Comparison of ENCODE assay signal across 6 cellular contexts in the genomic region with DNA sequence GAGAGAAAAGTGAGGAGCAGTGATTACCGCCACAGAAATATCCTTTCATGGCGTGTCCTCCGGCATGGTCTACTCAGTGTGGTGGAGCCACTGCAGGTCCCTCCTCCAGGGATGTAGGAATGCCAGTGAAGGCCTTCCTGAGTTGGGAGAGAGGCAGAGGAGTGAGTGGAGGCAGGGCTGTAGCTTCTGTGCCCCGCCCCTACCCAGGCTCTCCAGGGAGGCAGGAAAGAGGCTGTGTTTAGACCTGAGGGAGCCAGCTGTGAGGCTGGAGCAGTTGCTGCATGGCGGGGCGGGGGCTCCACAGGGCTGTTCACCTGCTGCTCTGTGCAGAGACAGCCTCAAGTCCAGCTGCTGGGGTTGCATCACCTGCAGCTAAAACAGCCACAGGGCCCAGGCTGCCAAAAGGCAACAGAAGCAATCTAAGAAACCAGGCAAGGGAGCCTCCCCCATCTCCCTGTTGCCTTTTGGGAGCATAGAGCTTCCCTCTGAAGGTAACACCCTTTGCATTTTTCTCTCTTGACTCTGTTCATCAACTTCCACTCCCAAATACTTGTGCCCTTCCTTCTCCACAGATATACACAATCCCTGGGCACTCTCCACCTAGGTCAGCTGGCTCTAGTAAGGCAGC. TPM values are rescaled to one million over a fixed set of nuclear protein-coding genes. Genes with fewer than 3 reads are reported as not detected.
DNase-seq lines count a peak whose midpoint lies in the region; TF ChIP-seq lines count a peak whose summit lies in the region.

No MANE protein-coding gene starts in this region.

- DNase-seq in ACHN (peak; percentile 50), NB4 (ENCODE audit: low read depth) (peak; percentile 59), endodermal cell (peak; percentile 95), NCI-H1694 treated with DMSO at 0.1 percent for 48 hours (lab: John Stamatoyannopoulos, UW) (no peak)
- no peak for DNase-seq in stimulated activated CD4-positive, alpha-beta T cell treated with anti-CD3 and anti-CD28 coated beads, Interleukin-15, amount 100 ng/mL, for 24 hours
- no peak for DNase-seq in stimulated activated CD4-positive, alpha-beta T cell treated with anti-CD3 and anti-CD28 coated beads, Interleukin-12 subunit alpha, Interleukin-12 subunit beta, amount 100 ng/mL, for 4 hours

- H3K9ac ChIP-seq in endodermal cell (ENCODE audit: extremely low read depth, low read length, poor library complexity, severe bottlenecking): no peak overlapping the region

- H3K4me3 Mint-ChIP-seq in endodermal cell: peak overlapping the region; percentile 6

- H3K36me3 ChIP-seq in endodermal cell (ENCODE audit: control insufficient read depth, insufficient read depth, low read length): no peaks in the 10 kb centered on the region

- H3K9me3 Mint-ChIP-seq in endodermal cell: no peaks in the 10 kb centered on the region

- H3K27ac ChIP-seq in endodermal cell (ENCODE audit: low read depth, low read length): peak overlapping the region; percentile 24

- H3K27ac Mint-ChIP-seq in endodermal cell: peak overlapping the region; percentile 69

- H3K4me3 ChIP-seq in NB4 (ENCODE audit: low read depth, low read length) (no peak overlapping the region), endodermal cell (ENCODE audit: low read length) (no peak overlapping the region)

- no peaks in the 10 kb centered on the region for H3K36me3 Mint-ChIP-seq in endodermal cell (ENCODE audit: low read depth)

- peaks cover 39% of the 10 kb centered on the region for H3K4me1 Mint-ChIP-seq in endodermal cell

- WGBS in endodermal cell (ENCODE audit: insufficient coverage in 1 of 2, insufficient read length in 1 of 2), 2 experiments: 41 to 54% methylated on average over 5 to 6 of the region's 6 CpGs

- H3K27me3 Mint-ChIP-seq in endodermal cell (ENCODE audit: insufficient read depth): no peaks in the 10 kb centered on the region

- TF ChIP-seq CTCF in NB4 (IDR thresholded peaks at IDR 0.05; ENCODE audit: low read depth, low read length) (no peak), endodermal cell (conservative IDR thresholded peaks at IDR 0.05) (no peak)

- H3K4me1 ChIP-seq in endodermal cell (ENCODE audit: control insufficient read depth, insufficient read depth, low read length): peaks cover 12% of the 10 kb centered on the region

- TF ChIP-seq POLR2A in NB4 (IDR thresholded peaks at IDR 0.05; ENCODE audit: extremely low read depth, insufficient read length): no peak

- H3K27me3 ChIP-seq in endodermal cell (ENCODE audit: control insufficient read depth, insufficient read depth, low read length, poor library complexity, severe bottlenecking): no peaks in the 10 kb centered on the region

- in situ Hi-C loops in ACHN (cut with HindIII; ENCODE audit: low pct_ligation_motif_present, low pct_unique_long_range_greater_than_20kb, low sequenced_read_pairs): no loop called here

- no peaks in the 10 kb centered on the region for H3K9me3 ChIP-seq in endodermal cell (ENCODE audit: control insufficient read depth, low read length)

RNA-seq across cellular contexts. Expression of gene ANXA9, which starts 0.8 kb away (rescaled TPM):
- not detected for total RNA-seq in endodermal cell
- polyA plus RNA-seq in endodermal cell (2013, experiment 1 of 2): 0.50 TPM
- 0.12 TPM for polyA plus RNA-seq in endodermal cell (2013, experiment 2 of 2)

RNA-seq across cellular contexts. Expression of gene CERS2, which starts 6.7 kb away (rescaled TPM):
- 100 to 1,000 TPM; 143 to 183 TPM for total RNA-seq in endodermal cell
- 122 TPM for polyA plus RNA-seq in endodermal cell (2013, experiment 1 of 2)
- polyA plus RNA-seq in endodermal cell (2013, experiment 2 of 2): 109 TPM

RNA-seq across cellular contexts. Expression of gene MINDY1, which starts 25.4 kb away (rescaled TPM):
- 10 to 100 TPM in 1 of 2 donors, 1 to 10 TPM in 1; 8.6 to 10.8 TPM for total RNA-seq in endodermal cell
- 17.8 TPM for polyA plus RNA-seq in endodermal cell (2013, experiment 1 of 2)
- 15.8 TPM for polyA plus RNA-seq in endodermal cell (2013, experiment 2 of 2)

RNA-seq across cellular contexts. Expression of gene PRUNE1, which starts 27.0 kb away (rescaled TPM):
- 10 to 100 TPM; 23.8 to 29.3 TPM for total RNA-seq in endodermal cell
- polyA plus RNA-seq in endodermal cell (2013, experiment 1 of 2): 25.6 TPM
- polyA plus RNA-seq in endodermal cell (2013, experiment 2 of 2): 22.5 TPM

RNA-seq across cellular contexts. Expression of gene BNIPL, which starts 55.1 kb away (rescaled TPM):
- 1 to 10 TPM; 1.6 to 2.9 TPM for total RNA-seq in endodermal cell
- polyA plus RNA-seq in endodermal cell (2013, experiment 1 of 2): 0.46 TPM
- 0.87 TPM for polyA plus RNA-seq in endodermal cell (2013, experiment 2 of 2)

Comparison
In these comparisons a context has a peak if more than half of its experiments do, and no peak if none do; other contexts are left out.
1. DNase-seq: peak in ACHN (single experiment), NB4 (single experiment) and endodermal cell (single experiment); none in stimulated activated CD4-positive, alpha-beta T cell treated with anti-CD3 and anti-CD28 coated beads, Interleukin-15, amount 100 ng/mL, for 24 hours (single experiment), stimulated activated CD4-positive, alpha-beta T cell treated with anti-CD3 and anti-CD28 coated beads, Interleukin-12 subunit alpha, Interleukin-12 subunit beta, amount 100 ng/mL, for 4 hours (single experiment) and NCI-H1694 treated with DMSO at 0.1 percent for 48 hours (single experiment).